Comparison of ENCODE assay signal across 2 cellular contexts in the genomic region with DNA sequence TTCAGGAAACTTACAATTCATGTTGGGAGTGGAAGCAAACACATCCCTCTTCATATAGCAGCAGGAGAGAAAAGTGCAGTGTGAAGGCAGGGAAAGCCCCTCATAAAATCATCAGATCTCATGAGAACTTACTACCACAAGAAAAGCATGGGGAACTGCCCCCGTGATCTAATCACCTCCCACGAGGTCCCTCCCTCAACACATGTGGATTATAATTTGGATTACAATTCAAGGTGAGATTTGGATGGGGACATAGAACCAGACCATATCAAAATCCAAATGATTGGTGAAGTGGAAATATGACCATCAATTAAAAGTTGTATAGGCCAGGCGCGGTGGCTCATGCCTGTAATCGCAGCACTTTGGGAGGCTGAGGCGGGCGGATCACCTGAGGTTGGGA.
TF ChIP-seq lines count a peak whose summit lies in the region.

No MANE protein-coding gene starts in this region.

TF ChIP-seq in HepG2, 621 proteins besides CTCF, POLR2A, EP300 and RAD21 (continued from another document):
- TF ChIP-seq ZNF879 (CRISPR knock-in tag; IDR thresholded peaks at IDR 0.05) = no peak
TF ChIP-seq in HepG2: peak in this region for 1.

TF ChIP-seq in K562, 482 proteins besides CTCF, POLR2A, EP300 and RAD21 (continued from another document):
- TF ChIP-seq, protein P1, sequence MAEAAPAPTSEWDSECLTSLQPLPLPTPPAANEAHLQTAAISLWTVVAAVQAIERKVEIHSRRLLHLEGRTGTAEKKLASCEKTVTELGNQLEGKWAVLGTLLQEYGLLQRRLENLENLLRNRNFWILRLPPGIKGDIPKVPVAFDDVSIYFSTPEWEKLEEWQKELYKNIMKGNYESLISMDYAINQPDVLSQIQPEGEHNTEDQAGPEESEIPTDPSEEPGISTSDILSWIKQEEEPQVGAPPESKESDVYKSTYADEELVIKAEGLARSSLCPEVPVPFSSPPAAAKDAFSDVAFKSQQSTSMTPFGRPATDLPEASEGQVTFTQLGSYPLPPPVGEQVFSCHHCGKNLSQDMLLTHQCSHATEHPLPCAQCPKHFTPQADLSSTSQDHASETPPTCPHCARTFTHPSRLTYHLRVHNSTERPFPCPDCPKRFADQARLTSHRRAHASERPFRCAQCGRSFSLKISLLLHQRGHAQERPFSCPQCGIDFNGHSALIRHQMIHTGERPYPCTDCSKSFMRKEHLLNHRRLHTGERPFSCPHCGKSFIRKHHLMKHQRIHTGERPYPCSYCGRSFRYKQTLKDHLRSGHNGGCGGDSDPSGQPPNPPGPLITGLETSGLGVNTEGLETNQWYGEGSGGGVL (CRISPR knock-in tag; IDR thresholded peaks at IDR 0.05) = no peak
- no peak for TF ChIP-seq LARP7 (IDR thresholded peaks at IDR 0.05)
- TF ChIP-seq, protein P2, sequence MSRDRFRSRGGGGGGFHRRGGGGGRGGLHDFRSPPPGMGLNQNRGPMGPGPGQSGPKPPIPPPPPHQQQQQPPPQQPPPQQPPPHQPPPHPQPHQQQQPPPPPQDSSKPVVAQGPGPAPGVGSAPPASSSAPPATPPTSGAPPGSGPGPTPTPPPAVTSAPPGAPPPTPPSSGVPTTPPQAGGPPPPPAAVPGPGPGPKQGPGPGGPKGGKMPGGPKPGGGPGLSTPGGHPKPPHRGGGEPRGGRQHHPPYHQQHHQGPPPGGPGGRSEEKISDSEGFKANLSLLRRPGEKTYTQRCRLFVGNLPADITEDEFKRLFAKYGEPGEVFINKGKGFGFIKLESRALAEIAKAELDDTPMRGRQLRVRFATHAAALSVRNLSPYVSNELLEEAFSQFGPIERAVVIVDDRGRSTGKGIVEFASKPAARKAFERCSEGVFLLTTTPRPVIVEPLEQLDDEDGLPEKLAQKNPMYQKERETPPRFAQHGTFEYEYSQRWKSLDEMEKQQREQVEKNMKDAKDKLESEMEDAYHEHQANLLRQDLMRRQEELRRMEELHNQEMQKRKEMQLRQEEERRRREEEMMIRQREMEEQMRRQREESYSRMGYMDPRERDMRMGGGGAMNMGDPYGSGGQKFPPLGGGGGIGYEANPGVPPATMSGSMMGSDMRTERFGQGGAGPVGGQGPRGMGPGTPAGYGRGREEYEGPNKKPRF (IDR thresholded peaks at IDR 0.05; ENCODE audit: low read depth, low read length) = no peak
- no peak for TF ChIP-seq FOXA1 (IDR thresholded peaks at IDR 0.05; ENCODE audit: borderline replicate concordance)
- no peak for TF ChIP-seq SMARCB1 (IDR thresholded peaks at IDR 0.05; ENCODE audit: insufficient read length, low read depth)
- TF ChIP-seq, protein P3, sequence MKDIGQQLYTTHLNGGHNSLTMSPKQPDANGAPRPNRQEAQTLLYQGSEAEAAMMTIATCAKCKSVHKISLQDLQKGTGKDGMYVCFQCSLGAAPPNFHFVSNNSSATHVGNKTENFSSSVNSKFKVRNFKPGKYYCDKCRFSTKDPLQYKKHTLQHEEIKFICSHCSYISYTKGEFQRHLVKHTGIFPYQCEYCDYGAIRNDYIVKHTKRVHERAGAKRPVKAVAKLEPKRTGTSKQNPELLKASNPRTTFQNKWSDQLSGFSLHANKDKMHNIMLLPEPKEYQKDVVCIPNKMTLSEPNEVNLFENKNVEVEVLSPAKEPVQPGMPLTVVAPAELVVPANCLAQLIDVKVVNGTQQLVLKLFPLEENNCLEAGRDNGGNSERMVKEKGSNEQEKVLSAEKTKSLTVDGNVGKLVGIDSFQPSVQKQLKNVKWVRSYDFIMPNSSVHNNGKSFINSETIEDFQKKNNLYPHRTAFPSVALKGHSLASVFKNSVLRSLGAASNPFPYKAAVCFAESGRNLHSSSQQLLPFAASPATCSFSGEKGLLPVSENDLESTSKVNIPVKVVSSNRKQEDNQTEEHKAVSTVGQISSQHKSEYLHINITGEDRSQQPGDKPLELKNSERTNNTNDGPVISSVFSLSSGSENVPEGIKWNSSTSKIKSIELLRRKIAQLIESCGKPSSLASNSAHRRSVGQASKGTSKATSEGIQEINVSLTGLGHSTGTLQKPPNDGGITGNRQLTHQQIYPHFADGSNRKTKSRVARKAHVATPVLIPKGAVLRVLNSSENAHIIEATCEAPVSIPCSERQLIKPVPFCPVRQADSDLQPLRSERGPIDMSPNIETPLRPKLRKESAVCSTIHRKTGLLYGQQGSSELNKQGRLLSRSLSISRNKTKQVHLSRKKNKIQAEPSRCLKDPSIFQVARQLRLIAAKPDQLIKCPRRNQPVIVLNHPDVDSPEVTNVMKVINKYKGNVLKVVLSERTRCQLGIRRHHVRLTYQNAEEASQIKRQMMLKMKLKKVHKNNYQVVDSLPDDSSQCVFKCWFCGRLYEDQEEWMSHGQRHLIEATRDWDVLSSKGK (CRISPR knock-in tag; IDR thresholded peaks at IDR 0.05) = no peak
- no peak for TF ChIP-seq ZNF699 (CRISPR knock-in tag; IDR thresholded peaks at IDR 0.05; ENCODE audit: insufficient replicate concordance)
- TF ChIP-seq, protein P4, sequence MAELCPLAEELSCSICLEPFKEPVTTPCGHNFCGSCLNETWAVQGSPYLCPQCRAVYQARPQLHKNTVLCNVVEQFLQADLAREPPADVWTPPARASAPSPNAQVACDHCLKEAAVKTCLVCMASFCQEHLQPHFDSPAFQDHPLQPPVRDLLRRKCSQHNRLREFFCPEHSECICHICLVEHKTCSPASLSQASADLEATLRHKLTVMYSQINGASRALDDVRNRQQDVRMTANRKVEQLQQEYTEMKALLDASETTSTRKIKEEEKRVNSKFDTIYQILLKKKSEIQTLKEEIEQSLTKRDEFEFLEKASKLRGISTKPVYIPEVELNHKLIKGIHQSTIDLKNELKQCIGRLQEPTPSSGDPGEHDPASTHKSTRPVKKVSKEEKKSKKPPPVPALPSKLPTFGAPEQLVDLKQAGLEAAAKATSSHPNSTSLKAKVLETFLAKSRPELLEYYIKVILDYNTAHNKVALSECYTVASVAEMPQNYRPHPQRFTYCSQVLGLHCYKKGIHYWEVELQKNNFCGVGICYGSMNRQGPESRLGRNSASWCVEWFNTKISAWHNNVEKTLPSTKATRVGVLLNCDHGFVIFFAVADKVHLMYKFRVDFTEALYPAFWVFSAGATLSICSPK (IDR thresholded peaks at IDR 0.05; ENCODE audit: borderline replicate concordance) = no peak
